Comparison of ENCODE assay signal across 1 cellular context in the genomic region with DNA sequence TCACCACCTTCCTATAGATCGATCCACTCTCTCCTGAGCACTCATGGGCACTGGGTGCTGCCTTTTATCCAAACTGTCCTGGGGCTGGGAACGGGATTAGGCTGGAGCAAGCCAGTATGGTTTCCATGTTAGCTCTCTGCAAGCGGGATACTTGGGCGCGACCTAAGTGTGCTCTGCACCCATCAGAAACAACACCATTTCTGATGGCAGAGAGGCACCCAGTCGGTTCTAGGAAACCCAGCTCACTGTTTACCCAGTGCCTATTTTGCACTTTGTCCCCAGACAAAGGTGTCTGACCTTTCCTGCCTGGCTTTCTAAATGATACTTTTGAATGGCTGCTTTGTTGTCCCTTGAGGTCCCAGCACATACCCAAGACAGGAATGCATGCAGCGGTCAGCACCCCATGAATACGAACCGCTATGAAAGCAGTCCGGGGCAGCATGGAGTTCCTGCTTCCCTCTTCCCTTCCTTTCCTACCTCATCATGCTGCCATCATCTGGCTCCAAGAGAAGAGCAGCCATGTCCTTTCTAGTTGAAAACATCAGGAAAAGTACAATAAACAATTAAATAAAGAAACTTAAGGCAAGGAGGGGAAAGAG.
TF ChIP-seq lines count a peak whose summit lies in the region.

No MANE protein-coding gene starts in this region.

TF ChIP-seq in HepG2, 621 proteins besides CTCF, POLR2A, EP300 and RAD21 (continued from another document and continues in another):
- TF ChIP-seq, protein P1, sequence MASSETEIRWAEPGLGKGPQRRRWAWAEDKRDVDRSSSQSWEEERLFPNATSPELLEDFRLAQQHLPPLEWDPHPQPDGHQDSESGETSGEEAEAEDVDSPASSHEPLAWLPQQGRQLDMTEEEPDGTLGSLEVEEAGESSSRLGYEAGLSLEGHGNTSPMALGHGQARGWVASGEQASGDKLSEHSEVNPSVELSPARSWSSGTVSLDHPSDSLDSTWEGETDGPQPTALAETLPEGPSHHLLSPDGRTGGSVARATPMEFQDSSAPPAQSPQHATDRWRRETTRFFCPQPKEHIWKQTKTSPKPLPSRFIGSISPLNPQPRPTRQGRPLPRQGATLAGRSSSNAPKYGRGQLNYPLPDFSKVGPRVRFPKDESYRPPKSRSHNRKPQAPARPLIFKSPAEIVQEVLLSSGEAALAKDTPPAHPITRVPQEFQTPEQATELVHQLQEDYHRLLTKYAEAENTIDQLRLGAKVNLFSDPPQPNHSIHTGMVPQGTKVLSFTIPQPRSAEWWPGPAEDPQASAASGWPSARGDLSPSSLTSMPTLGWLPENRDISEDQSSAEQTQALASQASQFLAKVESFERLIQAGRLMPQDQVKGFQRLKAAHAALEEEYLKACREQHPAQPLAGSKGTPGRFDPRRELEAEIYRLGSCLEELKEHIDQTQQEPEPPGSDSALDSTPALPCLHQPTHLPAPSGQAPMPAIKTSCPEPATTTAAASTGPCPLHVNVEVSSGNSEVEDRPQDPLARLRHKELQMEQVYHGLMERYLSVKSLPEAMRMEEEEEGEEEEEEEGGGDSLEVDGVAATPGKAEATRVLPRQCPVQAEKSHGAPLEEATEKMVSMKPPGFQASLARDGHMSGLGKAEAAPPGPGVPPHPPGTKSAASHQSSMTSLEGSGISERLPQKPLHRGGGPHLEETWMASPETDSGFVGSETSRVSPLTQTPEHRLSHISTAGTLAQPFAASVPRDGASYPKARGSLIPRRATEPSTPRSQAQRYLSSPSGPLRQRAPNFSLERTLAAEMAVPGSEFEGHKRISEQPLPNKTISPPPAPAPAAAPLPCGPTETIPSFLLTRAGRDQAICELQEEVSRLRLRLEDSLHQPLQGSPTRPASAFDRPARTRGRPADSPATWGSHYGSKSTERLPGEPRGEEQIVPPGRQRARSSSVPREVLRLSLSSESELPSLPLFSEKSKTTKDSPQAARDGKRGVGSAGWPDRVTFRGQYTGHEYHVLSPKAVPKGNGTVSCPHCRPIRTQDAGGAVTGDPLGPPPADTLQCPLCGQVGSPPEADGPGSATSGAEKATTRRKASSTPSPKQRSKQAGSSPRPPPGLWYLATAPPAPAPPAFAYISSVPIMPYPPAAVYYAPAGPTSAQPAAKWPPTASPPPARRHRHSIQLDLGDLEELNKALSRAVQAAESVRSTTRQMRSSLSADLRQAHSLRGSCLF (CRISPR knock-in tag; IDR thresholded peaks at IDR 0.05; ENCODE audit: borderline replicate concordance), result no peak
- no peak for TF ChIP-seq ZNF737 (CRISPR knock-in tag; IDR thresholded peaks at IDR 0.05; ENCODE audit: borderline replicate concordance)
- peak; percentile 59; the same call in 1 of the 2 replicates for TF ChIP-seq HHEX (CRISPR knock-in tag; IDR thresholded peaks at IDR 0.05)
- no peak; the same call in none of the 2 replicates for TF ChIP-seq ZFY (CRISPR knock-in tag; IDR thresholded peaks at IDR 0.05)
- no peak for TF ChIP-seq CENPT (CRISPR knock-in tag; IDR thresholded peaks at IDR 0.05; ENCODE audit: low read depth)
- TF ChIP-seq, protein P2, sequence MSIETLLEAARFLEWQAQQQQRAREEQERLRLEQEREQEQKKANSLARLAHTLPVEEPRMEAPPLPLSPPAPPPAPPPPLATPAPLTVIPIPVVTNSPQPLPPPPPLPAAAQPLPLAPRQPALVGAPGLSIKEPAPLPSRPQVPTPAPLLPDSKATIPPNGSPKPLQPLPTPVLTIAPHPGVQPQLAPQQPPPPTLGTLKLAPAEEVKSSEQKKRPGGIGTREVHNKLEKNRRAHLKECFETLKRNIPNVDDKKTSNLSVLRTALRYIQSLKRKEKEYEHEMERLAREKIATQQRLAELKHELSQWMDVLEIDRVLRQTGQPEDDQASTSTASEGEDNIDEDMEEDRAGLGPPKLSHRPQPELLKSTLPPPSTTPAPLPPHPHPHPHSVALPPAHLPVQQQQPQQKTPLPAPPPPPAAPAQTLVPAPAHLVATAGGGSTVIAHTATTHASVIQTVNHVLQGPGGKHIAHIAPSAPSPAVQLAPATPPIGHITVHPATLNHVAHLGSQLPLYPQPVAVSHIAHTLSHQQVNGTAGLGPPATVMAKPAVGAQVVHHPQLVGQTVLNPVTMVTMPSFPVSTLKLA (IDR thresholded peaks at IDR 0.05), result peak; percentile 24; the same call in 1 of the 2 replicates
- peak; percentile 95 for TF ChIP-seq ELF3 (CRISPR knock-in tag; IDR thresholded peaks at IDR 0.05)
- TF ChIP-seq SAP130 (CRISPR knock-in tag; IDR thresholded peaks at IDR 0.05; ENCODE audit: low read depth), result peak; percentile 80
- TF ChIP-seq TCF12 (IDR thresholded peaks at IDR 0.05), result no peak
- no peak for TF ChIP-seq TCF12 (CRISPR knock-in tag; IDR thresholded peaks at IDR 0.05)
- TF ChIP-seq, protein P3, sequence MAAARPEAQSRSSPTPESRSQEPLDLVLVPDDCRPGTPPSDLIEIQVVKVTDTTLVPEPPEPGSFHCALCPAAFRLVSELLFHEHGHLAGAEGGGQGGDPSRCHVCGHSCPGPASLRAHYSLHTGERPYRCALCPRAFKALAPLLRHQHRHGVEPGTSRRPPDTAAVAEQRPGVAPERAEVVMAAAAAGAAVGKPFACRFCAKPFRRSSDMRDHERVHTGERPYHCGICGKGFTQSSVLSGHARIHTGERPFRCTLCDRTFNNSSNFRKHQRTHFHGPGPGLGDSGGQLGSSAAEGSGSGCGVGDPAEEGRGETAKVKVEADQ (CRISPR knock-in tag; IDR thresholded peaks at IDR 0.05; ENCODE audit: borderline replicate concordance), result 0 out of 2 replicates have a peak, but pooled peaks have one; percentile 51
- no peak for TF ChIP-seq CBX2 (IDR thresholded peaks at IDR 0.05; ENCODE audit: low read depth, low read length)
- TF ChIP-seq CBX2 (CRISPR knock-in tag; IDR thresholded peaks at IDR 0.05; ENCODE audit: low read depth), result no peak
- TF ChIP-seq AGO1 (IDR thresholded peaks at IDR 0.05; ENCODE audit: low read depth, low read length, poor library complexity, severe bottlenecking), result no peak
- TF ChIP-seq, protein P4, sequence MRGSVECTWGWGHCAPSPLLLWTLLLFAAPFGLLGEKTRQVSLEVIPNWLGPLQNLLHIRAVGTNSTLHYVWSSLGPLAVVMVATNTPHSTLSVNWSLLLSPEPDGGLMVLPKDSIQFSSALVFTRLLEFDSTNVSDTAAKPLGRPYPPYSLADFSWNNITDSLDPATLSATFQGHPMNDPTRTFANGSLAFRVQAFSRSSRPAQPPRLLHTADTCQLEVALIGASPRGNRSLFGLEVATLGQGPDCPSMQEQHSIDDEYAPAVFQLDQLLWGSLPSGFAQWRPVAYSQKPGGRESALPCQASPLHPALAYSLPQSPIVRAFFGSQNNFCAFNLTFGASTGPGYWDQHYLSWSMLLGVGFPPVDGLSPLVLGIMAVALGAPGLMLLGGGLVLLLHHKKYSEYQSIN (CRISPR knock-in tag; IDR thresholded peaks at IDR 0.05; ENCODE audit: borderline replicate concordance), result no peak
- TF ChIP-seq, protein P5, sequence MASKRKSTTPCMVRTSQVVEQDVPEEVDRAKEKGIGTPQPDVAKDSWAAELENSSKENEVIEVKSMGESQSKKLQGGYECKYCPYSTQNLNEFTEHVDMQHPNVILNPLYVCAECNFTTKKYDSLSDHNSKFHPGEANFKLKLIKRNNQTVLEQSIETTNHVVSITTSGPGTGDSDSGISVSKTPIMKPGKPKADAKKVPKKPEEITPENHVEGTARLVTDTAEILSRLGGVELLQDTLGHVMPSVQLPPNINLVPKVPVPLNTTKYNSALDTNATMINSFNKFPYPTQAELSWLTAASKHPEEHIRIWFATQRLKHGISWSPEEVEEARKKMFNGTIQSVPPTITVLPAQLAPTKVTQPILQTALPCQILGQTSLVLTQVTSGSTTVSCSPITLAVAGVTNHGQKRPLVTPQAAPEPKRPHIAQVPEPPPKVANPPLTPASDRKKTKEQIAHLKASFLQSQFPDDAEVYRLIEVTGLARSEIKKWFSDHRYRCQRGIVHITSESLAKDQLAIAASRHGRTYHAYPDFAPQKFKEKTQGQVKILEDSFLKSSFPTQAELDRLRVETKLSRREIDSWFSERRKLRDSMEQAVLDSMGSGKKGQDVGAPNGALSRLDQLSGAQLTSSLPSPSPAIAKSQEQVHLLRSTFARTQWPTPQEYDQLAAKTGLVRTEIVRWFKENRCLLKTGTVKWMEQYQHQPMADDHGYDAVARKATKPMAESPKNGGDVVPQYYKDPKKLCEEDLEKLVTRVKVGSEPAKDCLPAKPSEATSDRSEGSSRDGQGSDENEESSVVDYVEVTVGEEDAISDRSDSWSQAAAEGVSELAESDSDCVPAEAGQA (IDR thresholded peaks at IDR 0.05; ENCODE audit: low read depth), result no peak; the same call in 1 of the 2 replicates
- TF ChIP-seq, protein P5 (CRISPR knock-in tag; IDR thresholded peaks at IDR 0.05; ENCODE audit: borderline replicate concordance), result no peak
- TF ChIP-seq SIX1 (CRISPR knock-in tag; IDR thresholded peaks at IDR 0.05; ENCODE audit: borderline replicate concordance), result peak; percentile 82
- TF ChIP-seq ZNF343 (CRISPR knock-in tag; IDR thresholded peaks at IDR 0.05), result no peak
- TF ChIP-seq GFI1 (CRISPR knock-in tag; IDR thresholded peaks at IDR 0.05; ENCODE audit: borderline replicate concordance), result peak; percentile 77; the same call in 1 of the 2 replicates
- TF ChIP-seq HIVEP1 (CRISPR knock-in tag; IDR thresholded peaks at IDR 0.05), result 0 out of 2 replicates have a peak, but pooled peaks have one; percentile 41
- no peak for TF ChIP-seq SPEN (CRISPR knock-in tag; IDR thresholded peaks at IDR 0.05; ENCODE audit: low read depth)
- TF ChIP-seq PAWR (CRISPR knock-in tag; IDR thresholded peaks at IDR 0.05; ENCODE audit: borderline replicate concordance), result no peak
- peak; percentile 93 for TF ChIP-seq POLR2G (IDR thresholded peaks at IDR 0.05; ENCODE audit: low read depth, low read length)
- TF ChIP-seq, protein P6, sequence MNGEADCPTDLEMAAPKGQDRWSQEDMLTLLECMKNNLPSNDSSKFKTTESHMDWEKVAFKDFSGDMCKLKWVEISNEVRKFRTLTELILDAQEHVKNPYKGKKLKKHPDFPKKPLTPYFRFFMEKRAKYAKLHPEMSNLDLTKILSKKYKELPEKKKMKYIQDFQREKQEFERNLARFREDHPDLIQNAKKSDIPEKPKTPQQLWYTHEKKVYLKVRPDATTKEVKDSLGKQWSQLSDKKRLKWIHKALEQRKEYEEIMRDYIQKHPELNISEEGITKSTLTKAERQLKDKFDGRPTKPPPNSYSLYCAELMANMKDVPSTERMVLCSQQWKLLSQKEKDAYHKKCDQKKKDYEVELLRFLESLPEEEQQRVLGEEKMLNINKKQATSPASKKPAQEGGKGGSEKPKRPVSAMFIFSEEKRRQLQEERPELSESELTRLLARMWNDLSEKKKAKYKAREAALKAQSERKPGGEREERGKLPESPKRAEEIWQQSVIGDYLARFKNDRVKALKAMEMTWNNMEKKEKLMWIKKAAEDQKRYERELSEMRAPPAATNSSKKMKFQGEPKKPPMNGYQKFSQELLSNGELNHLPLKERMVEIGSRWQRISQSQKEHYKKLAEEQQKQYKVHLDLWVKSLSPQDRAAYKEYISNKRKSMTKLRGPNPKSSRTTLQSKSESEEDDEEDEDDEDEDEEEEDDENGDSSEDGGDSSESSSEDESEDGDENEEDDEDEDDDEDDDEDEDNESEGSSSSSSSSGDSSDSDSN (CRISPR knock-in tag; IDR thresholded peaks at IDR 0.05), result peak; percentile 60; the same call in 1 of the 2 replicates
- TF ChIP-seq ZNF567 (CRISPR knock-in tag; IDR thresholded peaks at IDR 0.05; ENCODE audit: borderline replicate concordance), result no peak
- TF ChIP-seq YEATS2 (CRISPR knock-in tag; IDR thresholded peaks at IDR 0.05; ENCODE audit: borderline replicate concordance), result no peak
- TF ChIP-seq, protein P7, sequence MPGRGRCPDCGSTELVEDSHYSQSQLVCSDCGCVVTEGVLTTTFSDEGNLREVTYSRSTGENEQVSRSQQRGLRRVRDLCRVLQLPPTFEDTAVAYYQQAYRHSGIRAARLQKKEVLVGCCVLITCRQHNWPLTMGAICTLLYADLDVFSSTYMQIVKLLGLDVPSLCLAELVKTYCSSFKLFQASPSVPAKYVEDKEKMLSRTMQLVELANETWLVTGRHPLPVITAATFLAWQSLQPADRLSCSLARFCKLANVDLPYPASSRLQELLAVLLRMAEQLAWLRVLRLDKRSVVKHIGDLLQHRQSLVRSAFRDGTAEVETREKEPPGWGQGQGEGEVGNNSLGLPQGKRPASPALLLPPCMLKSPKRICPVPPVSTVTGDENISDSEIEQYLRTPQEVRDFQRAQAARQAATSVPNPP (CRISPR knock-in tag; IDR thresholded peaks at IDR 0.05), result no peak
- TF ChIP-seq GLI4 (CRISPR knock-in tag; IDR thresholded peaks at IDR 0.05; ENCODE audit: borderline replicate concordance), result no peak
- peak; percentile 79 for TF ChIP-seq TBL1XR1 (IDR thresholded peaks at IDR 0.05; ENCODE audit: borderline replicate concordance, low read length, partially characterized antibody)
- TF ChIP-seq, protein P8, sequence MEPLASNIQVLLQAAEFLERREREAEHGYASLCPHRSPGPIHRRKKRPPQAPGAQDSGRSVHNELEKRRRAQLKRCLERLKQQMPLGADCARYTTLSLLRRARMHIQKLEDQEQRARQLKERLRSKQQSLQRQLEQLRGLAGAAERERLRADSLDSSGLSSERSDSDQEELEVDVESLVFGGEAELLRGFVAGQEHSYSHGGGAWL (CRISPR knock-in tag; IDR thresholded peaks at IDR 0.05), result no peak
- no peak for TF ChIP-seq ZNF678 (CRISPR knock-in tag; IDR thresholded peaks at IDR 0.05)
- TF ChIP-seq ZNF629 (CRISPR knock-in tag; conservative IDR thresholded peaks at IDR 0.05), result no peak
- TF ChIP-seq ZBTB21 (CRISPR knock-in tag; IDR thresholded peaks at IDR 0.05), result peak; percentile 37; the same call in 1 of the 2 replicates
